12 cellular contexts compared by ENCODE assay signal in the genomic region with DNA sequence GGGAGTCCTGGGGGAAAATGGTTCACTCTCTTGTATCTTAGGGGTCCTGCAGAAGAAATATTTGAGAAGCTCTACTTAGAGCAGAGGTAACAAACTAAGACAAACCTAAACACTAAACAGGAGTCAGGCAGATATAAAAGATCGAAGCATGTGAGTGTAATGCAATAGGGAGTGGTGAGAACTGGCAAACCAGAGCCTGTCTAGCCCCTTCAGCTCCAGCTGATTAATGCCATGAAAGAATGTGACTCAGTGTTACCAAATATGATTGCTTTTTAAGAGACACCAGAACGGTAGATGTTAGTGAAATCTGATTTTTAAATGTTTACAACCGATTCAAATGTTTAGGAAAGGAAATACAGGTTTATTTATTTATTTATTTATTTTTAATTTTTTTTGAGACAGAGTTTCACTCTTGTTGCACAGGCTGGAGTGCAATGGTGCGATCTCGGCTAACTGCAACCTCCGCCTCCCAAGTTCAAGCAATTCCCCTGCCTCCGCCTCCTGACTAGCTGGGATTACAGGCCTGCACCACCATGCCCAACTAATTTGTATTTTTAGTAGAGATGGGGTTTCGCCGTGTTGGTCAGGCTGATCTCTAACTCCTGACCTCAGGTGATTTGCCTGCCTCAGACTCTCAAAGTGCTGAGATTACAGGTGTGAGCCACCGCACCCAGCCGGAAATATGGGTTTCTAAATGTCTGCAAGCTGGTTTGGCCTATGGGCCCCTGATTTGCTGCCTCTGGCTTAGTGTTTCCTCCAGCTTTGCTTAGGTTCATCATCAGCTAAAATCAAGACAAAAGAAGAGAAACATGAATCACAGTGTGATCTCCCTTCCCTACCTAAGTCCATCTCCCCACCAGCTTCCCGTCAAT. TPM values are rescaled to one million over a fixed set of nuclear protein-coding genes. Genes with fewer than 3 reads are reported as not detected.
DNase-seq lines count a peak whose midpoint lies in the region; ATAC-seq and TF ChIP-seq lines count a peak whose summit lies in the region.
"Had no signal": no experiment of that assay in that cellular context is flagged by ENCODE, and none has a peak within 500 bp of the region (broad histone marks: within the 10 kb centered on the region; RNA-seq: fewer than 3 reads in every experiment).

No MANE protein-coding gene starts in this region.

- H3K27me3 ChIP-seq in MM.1S (replicated peaks; ENCODE audit: insufficient read depth, low read length), result no peaks in the 10 kb centered on the region
- no peaks in the 10 kb centered on the region for H3K27me3 ChIP-seq in neuronal stem cell (ENCODE audit: control insufficient read depth in 3 of 3, insufficient read depth in 3 of 3, low read depth in 1 of 3, low read length in 3 of 3)
- H3K27me3 ChIP-seq: foreskin keratinocyte had no signal

- H3K14ac ChIP-seq in neuronal stem cell (ENCODE audit: low read length), result no peak overlapping the region

- H2BK120ac ChIP-seq in neuronal stem cell (ENCODE audit: low read depth, low read length), result no peak overlapping the region

- no peaks in the 10 kb centered on the region for H4K20me1 ChIP-seq in MM.1S (ENCODE audit: insufficient read depth, low read length)

- peaks cover 64% of the 10 kb centered on the region for H3F3A ChIP-seq in MM.1S (ENCODE audit: insufficient read depth, low read length)

- DNase-seq in MM.1S (peak; percentile 96), immature natural killer cell (no peak), MV-4-11 (lab: John Stamatoyannopoulos, UW) (no peak), neuronal stem cell (ENCODE audit: low spot score) (no peak), GM10266 (ENCODE audit: extremely low spot score) (no peak)
- DNase-seq in activated T-cell treated with anti-CD3 and anti-CD28 coated beads, Interleukin-2, amount 50 U/mL, for 4 hours, result no peak
- DNase-seq: foreskin keratinocyte, NCI-H146 had no signal

- H3K9me2 ChIP-seq in MM.1S (replicated peaks; ENCODE audit: insufficient read depth, low read length), result no peaks in the 10 kb centered on the region

- H2AFZ ChIP-seq in MM.1S (ENCODE audit: low read length) (peak overlapping the region; percentile 33; the same call in 1 of the 2 replicates), neuronal stem cell (ENCODE audit: low read length) (no peak overlapping the region)

- H3K9ac ChIP-seq in MM.1S (ENCODE audit: low read length) (peak overlapping the region; percentile 29), neuronal stem cell (ENCODE audit: low read depth, low read length, poor library complexity) (no peak overlapping the region)

- TF ChIP-seq CTCF in MM.1S (IDR thresholded peaks at IDR 0.05; ENCODE audit: low read length) (no peak), GM10266 (IDR thresholded peaks at IDR 0.05; ENCODE audit: control insufficient read depth, insufficient read depth, low read depth, missing control alignments) (no peak)

- H4K91ac ChIP-seq in neuronal stem cell (ENCODE audit: low read depth, low read length, poor library complexity), result no peak overlapping the region

- ATAC-seq in activated T-cell treated with anti-CD3 and anti-CD28 coated beads, Interleukin-2, amount 50 U/mL, for 4 hours, result no peak
- ATAC-seq in stimulated activated memory B cell treated with anti-CD40 and anti-IgM and Interleukin-4, amounts not matched to agents 10 μg/mL and 1 μg/mL and 100 μg/mL, for 72 hours, result peak; percentile 34
- ATAC-seq in HG02759 (IDR thresholded peaks at IDR 0.05; ENCODE audit: unreplicated experiment), result no peak

- no peak overlapping the region for H3K4ac ChIP-seq in neuronal stem cell (ENCODE audit: low read length)

- H3K27ac ChIP-seq in MM.1S (ENCODE audit: low read length) (peak overlapping the region; percentile 95), neuronal stem cell (replicated peaks; ENCODE audit: low read length) (no peak overlapping the region)
- H3K27ac ChIP-seq: foreskin keratinocyte had no signal

- H2BK12ac ChIP-seq in neuronal stem cell (ENCODE audit: low read length), result no peak overlapping the region

- peak overlapping the region; percentile 64 for H3K4me2 ChIP-seq in MM.1S (ENCODE audit: low read depth, low read length)
- H3K4me2 ChIP-seq in neuronal stem cell (ENCODE audit: insufficient read depth, low read length, poor library complexity, severe bottlenecking), result no peak overlapping the region

- peaks cover 32% of the 10 kb centered on the region for H3K4me1 Mint-ChIP-seq in activated T-cell treated with anti-CD3 and anti-CD28 coated beads, Interleukin-2, amount 50 U/mL, for 4 hours (ENCODE audit: low read depth)
- peaks cover 35 to 64% of the 10 kb centered on the region in 2 donors for H3K4me1 Mint-ChIP-seq in immature natural killer cell
- peaks cover 24% of the 10 kb centered on the region for H3K4me1 Mint-ChIP-seq in stimulated activated memory B cell treated with anti-CD40 and anti-IgM and Interleukin-4, amounts not matched to agents 10 μg/mL and 1 μg/mL and 100 μg/mL, for 72 hours

- no peaks in the 10 kb centered on the region for H3K27me3 Mint-ChIP-seq in activated T-cell treated with anti-CD3 and anti-CD28 coated beads, Interleukin-2, amount 50 U/mL, for 4 hours (ENCODE audit: low read depth)
- peaks cover 0 to 7% (median 2%) of the 10 kb centered on the region in 3 donors for H3K27me3 Mint-ChIP-seq in immature natural killer cell (ENCODE audit: low read depth in 3 of 3)
- no peaks in the 10 kb centered on the region for H3K27me3 Mint-ChIP-seq in stimulated activated memory B cell treated with anti-CD40 and anti-IgM and Interleukin-4, amounts not matched to agents 10 μg/mL and 1 μg/mL and 100 μg/mL, for 72 hours

- no peak overlapping the region for H3K23ac ChIP-seq in neuronal stem cell (ENCODE audit: low read depth, low read length, poor library complexity)

- H3K9me3 ChIP-seq in MM.1S (replicated peaks; ENCODE audit: insufficient read depth, low read length), result no peaks in the 10 kb centered on the region
- no peaks in the 10 kb centered on the region for H3K9me3 ChIP-seq in neuronal stem cell (replicated peaks in 1 of 2; ENCODE audit: control insufficient read depth in 2 of 2, insufficient read depth in 1 of 2, low read depth in 1 of 2, low read length in 2 of 2)

- H2AK5ac ChIP-seq in neuronal stem cell (ENCODE audit: low read depth, low read length), result no peak overlapping the region

- H3K18ac ChIP-seq in neuronal stem cell (ENCODE audit: low read length), result no peak overlapping the region

- 0 out of 2 replicates have a peak, but pooled peaks cover 7% of the 10 kb centered on the region for H3K79me2 ChIP-seq in MM.1S (ENCODE audit: low read length)

- H4K8ac ChIP-seq in neuronal stem cell (ENCODE audit: low read depth, low read length), result no peak overlapping the region

- no peaks in the 10 kb centered on the region for H3K79me1 ChIP-seq in neuronal stem cell (ENCODE audit: low read depth, low read length)

- no CpG with 5 or more reads among the region's 12 CpGs for WGBS in neuronal stem cell (ENCODE audit: extremely low coverage in 2 of 2, insufficient read length in 2 of 2, insufficient replicate concordance in 1 of 2), 2 donors

- H3K4me1 ChIP-seq in MM.1S (ENCODE audit: low read length), result peaks cover 66% of the 10 kb centered on the region
- peaks cover 11 to 28% of the 10 kb centered on the region in 2 donors for H3K4me1 ChIP-seq in neuronal stem cell (ENCODE audit: control insufficient read depth in 2 of 2, insufficient read depth in 1 of 2, low read depth in 1 of 2, low read length in 2 of 2)

- no peak overlapping the region for H2BK5ac ChIP-seq in neuronal stem cell (ENCODE audit: low read length)

- no peak overlapping the region for H2BK15ac ChIP-seq in neuronal stem cell (ENCODE audit: low read length)

- H3K4me3 ChIP-seq in MM.1S (ENCODE audit: low read length), result peak overlapping the region; percentile 3; the same call in 1 of the 2 replicates
- no peak overlapping the region for H3K4me3 ChIP-seq in neuronal stem cell (ENCODE audit: low read length in 2 of 2)

- no peaks in the 10 kb centered on the region for H3K36me3 Mint-ChIP-seq in activated T-cell treated with anti-CD3 and anti-CD28 coated beads, Interleukin-2, amount 50 U/mL, for 4 hours (ENCODE audit: insufficient read depth)
- no peaks in the 10 kb centered on the region for H3K36me3 Mint-ChIP-seq in immature natural killer cell
- H3K36me3 Mint-ChIP-seq in stimulated activated memory B cell treated with anti-CD40 and anti-IgM and Interleukin-4, amounts not matched to agents 10 μg/mL and 1 μg/mL and 100 μg/mL, for 72 hours, result no peaks in the 10 kb centered on the region

- H3K36me3 ChIP-seq in MM.1S (replicated peaks; ENCODE audit: insufficient read depth, low read length) (no peaks in the 10 kb centered on the region), neuronal stem cell (replicated peaks in 1 of 2; ENCODE audit: control insufficient read depth in 2 of 2, insufficient read depth in 2 of 2, low read length in 2 of 2) (no peaks in the 10 kb centered on the region)

- peak overlapping the region; percentile 3 for H3K4me3 Mint-ChIP-seq in activated T-cell treated with anti-CD3 and anti-CD28 coated beads, Interleukin-2, amount 50 U/mL, for 4 hours
- H3K4me3 Mint-ChIP-seq in immature natural killer cell, result peak overlapping the region in 3 of 5 donors; percentile 15 to 29 (median 23)
- peak overlapping the region; percentile 28 for H3K4me3 Mint-ChIP-seq in stimulated activated memory B cell treated with anti-CD40 and anti-IgM and Interleukin-4, amounts not matched to agents 10 μg/mL and 1 μg/mL and 100 μg/mL, for 72 hours

- H3K9me3 Mint-ChIP-seq in activated T-cell treated with anti-CD3 and anti-CD28 coated beads, Interleukin-2, amount 50 U/mL, for 4 hours, result no peaks in the 10 kb centered on the region
- no peaks in the 10 kb centered on the region for H3K9me3 Mint-ChIP-seq in immature natural killer cell
- H3K9me3 Mint-ChIP-seq in stimulated activated memory B cell treated with anti-CD40 and anti-IgM and Interleukin-4, amounts not matched to agents 10 μg/mL and 1 μg/mL and 100 μg/mL, for 72 hours, result no peaks in the 10 kb centered on the region

- H3K27ac Mint-ChIP-seq in immature natural killer cell, result peak overlapping the region; percentile 24 to 86 (median 78)
- no peak overlapping the region for H3K27ac Mint-ChIP-seq in stimulated activated memory B cell treated with anti-CD40 and anti-IgM and Interleukin-4, amounts not matched to agents 10 μg/mL and 1 μg/mL and 100 μg/mL, for 72 hours

RNA-seq across cellular contexts. Expression of a gene that starts 12.2 kb away (rescaled TPM):
- 10 to 100 TPM; 68.9 to 91.0 (median 83.7) TPM for total RNA-seq in activated T-cell treated with anti-CD3 and anti-CD28 coated beads, Interleukin-2, amount 50 U/mL, for 4 hours
- polyA plus RNA-seq in immature natural killer cell, result 1,000 to 10,000 TPM; 3,408 to 4,367 (median 4,229) TPM
- 111 TPM for polyA plus RNA-seq in neuronal stem cell (2013, experiment 1 of 2)
- 115 TPM for polyA plus RNA-seq in neuronal stem cell (2013, experiment 2 of 2)

RNA-seq across cellular contexts. Expression of a gene that starts 19.7 kb away (rescaled TPM):
- total RNA-seq in activated T-cell treated with anti-CD3 and anti-CD28 coated beads, Interleukin-2, amount 50 U/mL, for 4 hours, result 10 to 100 TPM; 11.7 to 14.5 (median 13.9) TPM
- 100 to 1,000 TPM; 112 to 207 (median 119) TPM for polyA plus RNA-seq in immature natural killer cell
- 18.0 TPM for polyA plus RNA-seq in neuronal stem cell (2013, experiment 1 of 2)
- polyA plus RNA-seq in neuronal stem cell (2013, experiment 2 of 2), result 20.2 TPM

RNA-seq across cellular contexts. Expression of a gene that starts 19.8 kb away (rescaled TPM):
- total RNA-seq in activated T-cell treated with anti-CD3 and anti-CD28 coated beads, Interleukin-2, amount 50 U/mL, for 4 hours, result 1 to 10 TPM; 6.2 to 8.7 (median 7.6) TPM
- under 1 TPM in 2 of 3 donors, not detected in 1; 0.11 to 0.55 TPM for polyA plus RNA-seq in immature natural killer cell
- polyA plus RNA-seq in neuronal stem cell (2013, experiment 1 of 2), result 0.10 TPM
- polyA plus RNA-seq in neuronal stem cell (2013, experiment 2 of 2), result 0.10 TPM

RNA-seq across cellular contexts. Expression of a gene that starts 26.4 kb away (rescaled TPM):
- 10 to 100 TPM; 40.7 to 43.3 (median 41.9) TPM for total RNA-seq in activated T-cell treated with anti-CD3 and anti-CD28 coated beads, Interleukin-2, amount 50 U/mL, for 4 hours
- polyA plus RNA-seq in immature natural killer cell, result 10 to 100 TPM; 17.9 to 28.0 (median 20.7) TPM
- polyA plus RNA-seq in neuronal stem cell (2013, experiment 1 of 2), result 17.1 TPM
- 17.4 TPM for polyA plus RNA-seq in neuronal stem cell (2013, experiment 2 of 2)

RNA-seq across cellular contexts. Expression of a gene that starts 37.3 kb away (rescaled TPM):
- not detected for total RNA-seq in activated T-cell treated with anti-CD3 and anti-CD28 coated beads, Interleukin-2, amount 50 U/mL, for 4 hours
- polyA plus RNA-seq in immature natural killer cell, result not detected
- polyA plus RNA-seq in neuronal stem cell (2013, experiment 1 of 2), result 0.08 TPM
- polyA plus RNA-seq in neuronal stem cell (2013, experiment 2 of 2), result 0.12 TPM
- total RNA-seq: foreskin keratinocyte had no signal
- polyA plus RNA-seq: adipose tissue, foreskin keratinocyte, neural cell had no signal
